ENCODE assay signal across 24 cellular contexts in genomic region chr4:176437756-176438155, GRCh38.
A peak's percentile ranks its signal among the peaks of the same experiment; 100 is the strongest.
DNase-seq lines count a peak whose midpoint lies in the region; ATAC-seq, FAIRE-seq and TF ChIP-seq lines count a peak whose summit lies in the region.
"Had no signal": no experiment of that assay in that cellular context is flagged by ENCODE, and none has a peak within 500 bp of the region (broad histone marks: within the 10 kb centered on the region; RNA-seq: fewer than 3 reads in every experiment).

No MANE protein-coding gene starts in this region.

- H3K4me1 Mint-ChIP-seq in MCF 10A (ENCODE audit: insufficient read depth, unreplicated experiment) = peaks cover 31% of the 10 kb centered on the region

- ATAC-seq in GM19324 (IDR thresholded peaks at IDR 0.05; ENCODE audit: low FRiP score, unreplicated experiment) = no peak
- ATAC-seq in GM21529 (IDR thresholded peaks at IDR 0.05; ENCODE audit: unreplicated experiment) = no peak

- FAIRE-seq in keratinocyte (lab: Jason Lieb, UNC) = peak; percentile 76

- H4K20me1 ChIP-seq in mammary epithelial cell (ENCODE audit: insufficient read depth, low read length) = no peaks in the 10 kb centered on the region
- no peaks in the 10 kb centered on the region for H4K20me1 ChIP-seq in keratinocyte (ENCODE audit: control insufficient read depth, extremely low read depth, insufficient read depth, low read length)

- peaks cover 28% of the 10 kb centered on the region for H3K4me1 ChIP-seq in mammary epithelial cell (ENCODE audit: insufficient read depth, low read length)
- H3K4me1 ChIP-seq in SJCRH30 = peaks cover 18% of the 10 kb centered on the region
- peaks cover 29% of the 10 kb centered on the region for H3K4me1 ChIP-seq in keratinocyte (ENCODE audit: control insufficient read depth, extremely low read depth, insufficient read depth, low read length)
- H3K4me1 ChIP-seq: HAP-1 had no signal

- H3K4me2 ChIP-seq in mammary epithelial cell (ENCODE audit: insufficient read depth, low read depth, low read length) (no peak overlapping the region), keratinocyte (ENCODE audit: control insufficient read depth, extremely low read depth, insufficient read depth, low read depth, low read length) (no peak overlapping the region)

- CTCF ChIA-PET in mammary epithelial cell (lab: Charles Lee; ENCODE audit: low non-redundant PET) = no interaction called here
- CTCF ChIA-PET in MCF 10A (lab: Yijun Ruan, JAX) = interaction anchor here (0.6 kb wide), 1 partner anchor 813 kb away, joined by 3 read pairs; no protein-coding TSS in a partner anchor

- H3K79me2 ChIP-seq in mammary epithelial cell (ENCODE audit: insufficient read depth, low read length) (no peaks in the 10 kb centered on the region), keratinocyte (ENCODE audit: control insufficient read depth, insufficient read depth, low read length) (no peaks in the 10 kb centered on the region)

- H3K27ac ChIP-seq in mammary epithelial cell (ENCODE audit: insufficient read depth, low read depth, low read length) = no peak overlapping the region
- H3K27ac ChIP-seq in SJCRH30 = peak overlapping the region; percentile 35; the same call in 1 of the 2 replicates
- peak overlapping the region; percentile 74 for H3K27ac ChIP-seq in keratinocyte (ENCODE audit: control insufficient read depth, insufficient read depth, low read length)
- H3K27ac ChIP-seq: C4-2B had no signal

- WGBS in mammary epithelial cell (ENCODE audit: low coverage, missing lambda C conversion rate) = 100% methylated on average over 1 of the region's 1 CpG

- H3K4me3 ChIP-seq in mammary epithelial cell (replicated peaks in 1 of 3; ENCODE audit: insufficient read depth in 1 of 3, low read depth in 2 of 3, low read length in 3 of 3) (no peak overlapping the region), SJCRH30 (no peak overlapping the region), keratinocyte (ENCODE audit: control insufficient read depth in 2 of 3, extremely low read depth in 1 of 3, insufficient read depth in 2 of 3, low read depth in 1 of 3, low read length in 3 of 3) (no peak overlapping the region)
- H3K4me3 ChIP-seq: HAP-1 had no signal

- H3K9me1 ChIP-seq in keratinocyte (ENCODE audit: control insufficient read depth, extremely low read depth, insufficient read depth, low read length) = no peaks in the 10 kb centered on the region

- TF ChIP-seq CTCF in mammary epithelial cell (conservative IDR thresholded peaks at IDR 0.05 in 1 of 2, IDR thresholded peaks at IDR 0.05 in 1 of 2; ENCODE audit: extremely low read depth in 1 of 2, insufficient read depth in 1 of 2, low read depth in 1 of 2, low read length in 2 of 2) (no peak), MCF 10A (IDR thresholded peaks at IDR 0.05; ENCODE audit: unreplicated experiment) (no peak), keratinocyte (optimal IDR thresholded peaks at IDR 0.05 in 1 of 3, IDR thresholded peaks at IDR 0.05 in 1 of 3, conservative IDR thresholded peaks at IDR 0.05 in 1 of 3; ENCODE audit: extremely low read depth in 1 of 3, insufficient read depth in 2 of 3, low read length in 3 of 3) (no peak)

- H3K9ac ChIP-seq in mammary epithelial cell (ENCODE audit: insufficient read depth, low read length) (no peak overlapping the region), keratinocyte (ENCODE audit: control insufficient read depth, extremely low read depth, insufficient read depth, low read length) (no peak overlapping the region)

- dilution Hi-C loops in mammary epithelial cell (cut with HindIII; ENCODE audit: low sequenced_read_pairs) = no loop called here
- dilution Hi-C loops in keratinocyte (cut with MboI; ENCODE audit: extremely low pct_ligation_motif_present, low sequenced_read_pairs) = no loop called here

- H3K36me3 ChIP-seq in mammary epithelial cell (ENCODE audit: insufficient read depth, low read length) (no peaks in the 10 kb centered on the region), SJCRH30 (no peaks in the 10 kb centered on the region), keratinocyte (ENCODE audit: control insufficient read depth in 2 of 2, extremely low read depth in 1 of 2, insufficient read depth in 2 of 2, low read length in 2 of 2) (no peaks in the 10 kb centered on the region)
- H3K36me3 ChIP-seq: HAP-1 had no signal

- intact Hi-C loops in mammary epithelial cell (cut with micrococcal nuclease) (no loop called here), MCF 10A (cut with micrococcal nuclease) (no loop called here)

- DNase-seq in mammary epithelial cell (peak; percentile 62), MCF 10A (ENCODE audit: unreplicated experiment) (no peak), SJCRH30 (peak in 1 of 2 experiments; percentile 45), keratinocyte (ENCODE audit: low read depth, low spot score) (no peak), NCI-H1092 treated with DMSO at 0.1 percent for 48 hours (lab: John Stamatoyannopoulos, UW) (no peak)
- DNase-seq: 8988T; AML-193; Calu3; CD8-positive, alpha-beta memory T cell; DMS153; GF-D8; Karpas-422; NCI-H1417 treated with DMSO at 0.1 percent for 48 hours; NCI-H187; NCI-H446; NCI-H526; OCI-M1; RPMI8226; SIG-M5; T-helper 1 cell had no signal

- H3K9me3 Mint-ChIP-seq in MCF 10A (ENCODE audit: unreplicated experiment) = no peaks in the 10 kb centered on the region

- H3K4me3 Mint-ChIP-seq in MCF 10A (ENCODE audit: unreplicated experiment) = no peak overlapping the region
- H3K4me3 Mint-ChIP-seq: CD8-positive, alpha-beta memory T cell had no signal

- no peaks in the 10 kb centered on the region for H3K36me3 Mint-ChIP-seq in MCF 10A (ENCODE audit: insufficient read depth, unreplicated experiment)
- H3K36me3 Mint-ChIP-seq: CD8-positive, alpha-beta memory T cell had no signal

- no peak overlapping the region for H3K27ac Mint-ChIP-seq in MCF 10A (ENCODE audit: low read depth, unreplicated experiment)
- H3K27ac Mint-ChIP-seq: CD8-positive, alpha-beta memory T cell had no signal

- H2AFZ ChIP-seq in mammary epithelial cell (ENCODE audit: low read depth, low read length) (no peak overlapping the region), keratinocyte (ENCODE audit: control insufficient read depth, low read length) (no peak overlapping the region)

- in situ Hi-C loops in mammary epithelial cell (cut with MboI; ENCODE audit: low sequenced_read_pairs in 2 of 2) = no loop called here

- BruUV-seq in mammary epithelial cell (replicated peaks; lab: Mats Ljungman, UMichigan) (no TSS peak), MCF 10A (replicated peaks; lab: Mats Ljungman, UMichigan) (no TSS peak)

- H3K9me3 ChIP-seq in mammary epithelial cell (replicated peaks; ENCODE audit: insufficient read depth, low read length) (no peaks in the 10 kb centered on the region), SJCRH30 (replicated peaks) (no peaks in the 10 kb centered on the region), keratinocyte (ENCODE audit: control insufficient read depth, low read depth, low read length) (no peaks in the 10 kb centered on the region)
- H3K9me3 ChIP-seq: HAP-1 had no signal

- H3K27me3 Mint-ChIP-seq in MCF 10A (ENCODE audit: insufficient read depth, unreplicated experiment) = no peaks in the 10 kb centered on the region
- H3K27me3 Mint-ChIP-seq: CD8-positive, alpha-beta memory T cell had no signal

- POLR2A ChIA-PET in MCF 10A (lab: Yijun Ruan, JAX) = interaction anchor here (1.2 kb wide), 1 partner anchor 11 kb away, joined by 4 read pairs; no protein-coding TSS in a partner anchor

- no peaks in the 10 kb centered on the region for H3K27me3 ChIP-seq in mammary epithelial cell (ENCODE audit: insufficient read depth, low read length)
- no peaks in the 10 kb centered on the region for H3K27me3 ChIP-seq in SJCRH30
- no peaks in the 10 kb centered on the region for H3K27me3 ChIP-seq in keratinocyte (ENCODE audit: control insufficient read depth, extremely low read depth, insufficient read depth, low read length)
